ENCODE assay signal across 1 cellular context in genomic region chr4:122003335-122003734, GRCh38.
A peak's percentile ranks its signal among the peaks of the same experiment; 100 is the strongest.
TF ChIP-seq lines count a peak whose summit lies in the region.

No MANE protein-coding gene starts in this region.

TF ChIP-seq in GM12878, 131 proteins besides CTCF, POLR2A, EP300 and RAD21:
- TF ChIP-seq, protein P1, sequence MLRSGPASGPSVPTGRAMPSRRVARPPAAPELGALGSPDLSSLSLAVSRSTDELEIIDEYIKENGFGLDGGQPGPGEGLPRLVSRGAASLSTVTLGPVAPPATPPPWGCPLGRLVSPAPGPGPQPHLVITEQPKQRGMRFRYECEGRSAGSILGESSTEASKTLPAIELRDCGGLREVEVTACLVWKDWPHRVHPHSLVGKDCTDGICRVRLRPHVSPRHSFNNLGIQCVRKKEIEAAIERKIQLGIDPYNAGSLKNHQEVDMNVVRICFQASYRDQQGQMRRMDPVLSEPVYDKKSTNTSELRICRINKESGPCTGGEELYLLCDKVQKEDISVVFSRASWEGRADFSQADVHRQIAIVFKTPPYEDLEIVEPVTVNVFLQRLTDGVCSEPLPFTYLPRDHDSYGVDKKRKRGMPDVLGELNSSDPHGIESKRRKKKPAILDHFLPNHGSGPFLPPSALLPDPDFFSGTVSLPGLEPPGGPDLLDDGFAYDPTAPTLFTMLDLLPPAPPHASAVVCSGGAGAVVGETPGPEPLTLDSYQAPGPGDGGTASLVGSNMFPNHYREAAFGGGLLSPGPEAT (IDR thresholded peaks at IDR 0.05; ENCODE audit: low read depth): no peak
- TF ChIP-seq SPI1 (IDR thresholded peaks at IDR 0.05; ENCODE audit: borderline replicate concordance, insufficient read depth, low read depth, low read length) (peak; percentile 65; the same call in 1 of the 2 replicates), TAF1 (IDR thresholded peaks at IDR 0.05; ENCODE audit: borderline replicate concordance, low read depth, low read length) (no peak), BMI1 (IDR thresholded peaks at IDR 0.05; ENCODE audit: borderline replicate concordance) (no peak), KDM1A (IDR thresholded peaks at IDR 0.05; ENCODE audit: borderline replicate concordance) (no peak), PKNOX1 (IDR thresholded peaks at IDR 0.05) (peak; percentile 46; the same call in 1 of the 2 replicates), SP1 (IDR thresholded peaks at IDR 0.05; ENCODE audit: low read depth, low read length) (peak; percentile 31), MEF2A (IDR thresholded peaks at IDR 0.05; ENCODE audit: insufficient read depth, low read depth, low read length) (no peak), SMC3 (IDR thresholded peaks at IDR 0.05; ENCODE audit: borderline replicate concordance, low read length) (peak; percentile 83), STAT1 (conservative IDR thresholded peaks at IDR 0.05) (no peak)
- TF ChIP-seq, protein P2, sequence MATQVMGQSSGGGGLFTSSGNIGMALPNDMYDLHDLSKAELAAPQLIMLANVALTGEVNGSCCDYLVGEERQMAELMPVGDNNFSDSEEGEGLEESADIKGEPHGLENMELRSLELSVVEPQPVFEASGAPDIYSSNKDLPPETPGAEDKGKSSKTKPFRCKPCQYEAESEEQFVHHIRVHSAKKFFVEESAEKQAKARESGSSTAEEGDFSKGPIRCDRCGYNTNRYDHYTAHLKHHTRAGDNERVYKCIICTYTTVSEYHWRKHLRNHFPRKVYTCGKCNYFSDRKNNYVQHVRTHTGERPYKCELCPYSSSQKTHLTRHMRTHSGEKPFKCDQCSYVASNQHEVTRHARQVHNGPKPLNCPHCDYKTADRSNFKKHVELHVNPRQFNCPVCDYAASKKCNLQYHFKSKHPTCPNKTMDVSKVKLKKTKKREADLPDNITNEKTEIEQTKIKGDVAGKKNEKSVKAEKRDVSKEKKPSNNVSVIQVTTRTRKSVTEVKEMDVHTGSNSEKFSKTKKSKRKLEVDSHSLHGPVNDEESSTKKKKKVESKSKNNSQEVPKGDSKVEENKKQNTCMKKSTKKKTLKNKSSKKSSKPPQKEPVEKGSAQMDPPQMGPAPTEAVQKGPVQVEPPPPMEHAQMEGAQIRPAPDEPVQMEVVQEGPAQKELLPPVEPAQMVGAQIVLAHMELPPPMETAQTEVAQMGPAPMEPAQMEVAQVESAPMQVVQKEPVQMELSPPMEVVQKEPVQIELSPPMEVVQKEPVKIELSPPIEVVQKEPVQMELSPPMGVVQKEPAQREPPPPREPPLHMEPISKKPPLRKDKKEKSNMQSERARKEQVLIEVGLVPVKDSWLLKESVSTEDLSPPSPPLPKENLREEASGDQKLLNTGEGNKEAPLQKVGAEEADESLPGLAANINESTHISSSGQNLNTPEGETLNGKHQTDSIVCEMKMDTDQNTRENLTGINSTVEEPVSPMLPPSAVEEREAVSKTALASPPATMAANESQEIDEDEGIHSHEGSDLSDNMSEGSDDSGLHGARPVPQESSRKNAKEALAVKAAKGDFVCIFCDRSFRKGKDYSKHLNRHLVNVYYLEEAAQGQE (IDR thresholded peaks at IDR 0.05; ENCODE audit: low read depth, low read length): no peak
- TF ChIP-seq, protein P3, sequence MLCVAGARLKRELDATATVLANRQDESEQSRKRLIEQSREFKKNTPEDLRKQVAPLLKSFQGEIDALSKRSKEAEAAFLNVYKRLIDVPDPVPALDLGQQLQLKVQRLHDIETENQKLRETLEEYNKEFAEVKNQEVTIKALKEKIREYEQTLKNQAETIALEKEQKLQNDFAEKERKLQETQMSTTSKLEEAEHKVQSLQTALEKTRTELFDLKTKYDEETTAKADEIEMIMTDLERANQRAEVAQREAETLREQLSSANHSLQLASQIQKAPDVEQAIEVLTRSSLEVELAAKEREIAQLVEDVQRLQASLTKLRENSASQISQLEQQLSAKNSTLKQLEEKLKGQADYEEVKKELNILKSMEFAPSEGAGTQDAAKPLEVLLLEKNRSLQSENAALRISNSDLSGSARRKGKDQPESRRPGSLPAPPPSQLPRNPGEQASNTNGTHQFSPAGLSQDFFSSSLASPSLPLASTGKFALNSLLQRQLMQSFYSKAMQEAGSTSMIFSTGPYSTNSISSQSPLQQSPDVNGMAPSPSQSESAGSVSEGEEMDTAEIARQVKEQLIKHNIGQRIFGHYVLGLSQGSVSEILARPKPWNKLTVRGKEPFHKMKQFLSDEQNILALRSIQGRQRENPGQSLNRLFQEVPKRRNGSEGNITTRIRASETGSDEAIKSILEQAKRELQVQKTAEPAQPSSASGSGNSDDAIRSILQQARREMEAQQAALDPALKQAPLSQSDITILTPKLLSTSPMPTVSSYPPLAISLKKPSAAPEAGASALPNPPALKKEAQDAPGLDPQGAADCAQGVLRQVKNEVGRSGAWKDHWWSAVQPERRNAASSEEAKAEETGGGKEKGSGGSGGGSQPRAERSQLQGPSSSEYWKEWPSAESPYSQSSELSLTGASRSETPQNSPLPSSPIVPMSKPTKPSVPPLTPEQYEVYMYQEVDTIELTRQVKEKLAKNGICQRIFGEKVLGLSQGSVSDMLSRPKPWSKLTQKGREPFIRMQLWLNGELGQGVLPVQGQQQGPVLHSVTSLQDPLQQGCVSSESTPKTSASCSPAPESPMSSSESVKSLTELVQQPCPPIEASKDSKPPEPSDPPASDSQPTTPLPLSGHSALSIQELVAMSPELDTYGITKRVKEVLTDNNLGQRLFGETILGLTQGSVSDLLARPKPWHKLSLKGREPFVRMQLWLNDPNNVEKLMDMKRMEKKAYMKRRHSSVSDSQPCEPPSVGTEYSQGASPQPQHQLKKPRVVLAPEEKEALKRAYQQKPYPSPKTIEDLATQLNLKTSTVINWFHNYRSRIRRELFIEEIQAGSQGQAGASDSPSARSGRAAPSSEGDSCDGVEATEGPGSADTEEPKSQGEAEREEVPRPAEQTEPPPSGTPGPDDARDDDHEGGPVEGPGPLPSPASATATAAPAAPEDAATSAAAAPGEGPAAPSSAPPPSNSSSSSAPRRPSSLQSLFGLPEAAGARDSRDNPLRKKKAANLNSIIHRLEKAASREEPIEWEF (IDR thresholded peaks at IDR 0.05; ENCODE audit: insufficient replicate concordance, low read depth, low read length): no peak
- TF ChIP-seq, protein P4, sequence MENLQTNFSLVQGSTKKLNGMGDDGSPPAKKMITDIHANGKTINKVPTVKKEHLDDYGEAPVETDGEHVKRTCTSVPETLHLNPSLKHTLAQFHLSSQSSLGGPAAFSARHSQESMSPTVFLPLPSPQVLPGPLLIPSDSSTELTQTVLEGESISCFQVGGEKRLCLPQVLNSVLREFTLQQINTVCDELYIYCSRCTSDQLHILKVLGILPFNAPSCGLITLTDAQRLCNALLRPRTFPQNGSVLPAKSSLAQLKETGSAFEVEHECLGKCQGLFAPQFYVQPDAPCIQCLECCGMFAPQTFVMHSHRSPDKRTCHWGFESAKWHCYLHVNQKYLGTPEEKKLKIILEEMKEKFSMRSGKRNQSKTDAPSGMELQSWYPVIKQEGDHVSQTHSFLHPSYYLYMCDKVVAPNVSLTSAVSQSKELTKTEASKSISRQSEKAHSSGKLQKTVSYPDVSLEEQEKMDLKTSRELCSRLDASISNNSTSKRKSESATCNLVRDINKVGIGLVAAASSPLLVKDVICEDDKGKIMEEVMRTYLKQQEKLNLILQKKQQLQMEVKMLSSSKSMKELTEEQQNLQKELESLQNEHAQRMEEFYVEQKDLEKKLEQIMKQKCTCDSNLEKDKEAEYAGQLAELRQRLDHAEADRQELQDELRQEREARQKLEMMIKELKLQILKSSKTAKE (IDR thresholded peaks at IDR 0.05; ENCODE audit: low read depth, poor library complexity, severe bottlenecking): no peak
TF ChIP-seq in GM12878: peak in this region for 4.
